Comparison of ENCODE assay signal across 26 cellular contexts in genomic region chr11:23022854-23023253, GRCh38.
DNase-seq lines count a peak whose midpoint lies in the region; ATAC-seq, FAIRE-seq and TF ChIP-seq lines count a peak whose summit lies in the region.
"Had no signal": no experiment of that assay in that cellular context is flagged by ENCODE, and none has a peak within 500 bp of the region (broad histone marks: within the 10 kb centered on the region; RNA-seq: fewer than 3 reads in every experiment).

No MANE protein-coding gene starts in this region.

- ATAC-seq in GM19463 (IDR thresholded peaks at IDR 0.05; ENCODE audit: unreplicated experiment) (peak; percentile 12), HG02678 (IDR thresholded peaks at IDR 0.05; ENCODE audit: unreplicated experiment) (peak; percentile 19), left lobe of liver (peak; percentile 52), pancreas (no peak)
- ATAC-seq: T-helper 17 cell had no signal

- H4K20me1 ChIP-seq in OCI-LY3 (ENCODE audit: insufficient read depth, low read length), result no peaks in the 10 kb centered on the region
- H4K20me1 ChIP-seq: BLaER1 had no signal

- DNase-seq in left lobe of liver (ENCODE audit: low spot score) (no peak), pancreas (no peak), DMS79 (lab: John Stamatoyannopoulos, UW) (no peak), hepatic stellate cell (ENCODE audit: low spot score) (no peak), globus pallidus (ENCODE audit: low spot score) (no peak)
- DNase-seq: CD4-positive, alpha-beta T cell; GM23248; HFFc6; NCI-H1048; NCI-H1417; NCI-H1694; NCI-H2029 treated with DMSO at 0.1 percent for 48 hours; NCI-H226; NCI-H510A; NCI-H69; SK-N-SH; SW 1271; T-helper 17 cell had no signal

- FAIRE-seq in pancreas (lab: Jason Lieb, UNC), result no peak
- FAIRE-seq: A204.1, D721Med, G401.6 had no signal

- H3K9me3 ChIP-seq in OCI-LY3 (ENCODE audit: insufficient read depth, low read length) (no peaks in the 10 kb centered on the region), pancreas (no peaks in the 10 kb centered on the region)
- H3K9me3 ChIP-seq: BLaER1, HAP-1, SK-N-SH had no signal

- H3K27me3 ChIP-seq in OCI-LY3 (ENCODE audit: low read depth, low read length) (no peaks in the 10 kb centered on the region), pancreas (no peaks in the 10 kb centered on the region)
- H3K27me3 ChIP-seq: BLaER1 had no signal

- no peak overlapping the region for H3K27ac ChIP-seq in OCI-LY3 (ENCODE audit: low read length)
- no peak overlapping the region for H3K27ac ChIP-seq in pancreas
- H3K27ac ChIP-seq: BLaER1, GM23248 had no signal

- no peaks in the 10 kb centered on the region for H3K79me2 ChIP-seq in OCI-LY3 (ENCODE audit: low read length)

- peak overlapping the region; percentile 32 for H3K4me2 ChIP-seq in OCI-LY3 (ENCODE audit: low read length)
- H3K4me2 ChIP-seq: BLaER1, SK-N-SH had no signal

- H3K4me1 ChIP-seq in OCI-LY3 (ENCODE audit: low read length) (peaks cover 35% of the 10 kb centered on the region), pancreas (peaks cover 0 to 4% (median 3%) of the 10 kb centered on the region in 3 donors)
- H3K4me1 ChIP-seq: BLaER1, HAP-1 had no signal

- H3K9ac ChIP-seq in OCI-LY3 (ENCODE audit: low read length), result no peak overlapping the region
- H3K9ac ChIP-seq: BLaER1, GM23248, SK-N-SH had no signal

- H2AFZ ChIP-seq in OCI-LY3 (ENCODE audit: low read depth, low read length), result 0 out of 2 replicates have a peak overlapping the region, but pooled peaks have one; percentile 14
- H2AFZ ChIP-seq: GM23248 had no signal

- intact Hi-C loops in pancreas (cut with DNase I), result no loop called here

- 83 to 85% methylated on average over 3 of the region's 3 CpGs for WGBS in pancreas, 2 donors

- H3K36me3 ChIP-seq in OCI-LY3 (replicated peaks; ENCODE audit: low read depth, low read length) (no peaks in the 10 kb centered on the region), pancreas (no peaks in the 10 kb centered on the region)
- H3K36me3 ChIP-seq: BLaER1, HAP-1 had no signal

- TF ChIP-seq CTCF in OCI-LY3 (IDR thresholded peaks at IDR 0.05; ENCODE audit: low read depth, low read length) (no peak), pancreas (IDR thresholded peaks at IDR 0.05) (no peak)

- H3K4me3 ChIP-seq in OCI-LY3 (ENCODE audit: low read length) (no peak overlapping the region), pancreas (no peak overlapping the region)
- H3K4me3 ChIP-seq: BLaER1, GM23248, HAP-1 had no signal

Comparison
In these comparisons a context has a peak if more than half of its experiments do, and no peak if none do; other contexts are left out.
1. ATAC-seq: peak in GM19463 (single experiment), HG02678 (single experiment) and left lobe of liver (single experiment); none in pancreas (0 of 4).